Comparison of ENCODE assay signal across 22 cellular contexts in the genomic region with DNA sequence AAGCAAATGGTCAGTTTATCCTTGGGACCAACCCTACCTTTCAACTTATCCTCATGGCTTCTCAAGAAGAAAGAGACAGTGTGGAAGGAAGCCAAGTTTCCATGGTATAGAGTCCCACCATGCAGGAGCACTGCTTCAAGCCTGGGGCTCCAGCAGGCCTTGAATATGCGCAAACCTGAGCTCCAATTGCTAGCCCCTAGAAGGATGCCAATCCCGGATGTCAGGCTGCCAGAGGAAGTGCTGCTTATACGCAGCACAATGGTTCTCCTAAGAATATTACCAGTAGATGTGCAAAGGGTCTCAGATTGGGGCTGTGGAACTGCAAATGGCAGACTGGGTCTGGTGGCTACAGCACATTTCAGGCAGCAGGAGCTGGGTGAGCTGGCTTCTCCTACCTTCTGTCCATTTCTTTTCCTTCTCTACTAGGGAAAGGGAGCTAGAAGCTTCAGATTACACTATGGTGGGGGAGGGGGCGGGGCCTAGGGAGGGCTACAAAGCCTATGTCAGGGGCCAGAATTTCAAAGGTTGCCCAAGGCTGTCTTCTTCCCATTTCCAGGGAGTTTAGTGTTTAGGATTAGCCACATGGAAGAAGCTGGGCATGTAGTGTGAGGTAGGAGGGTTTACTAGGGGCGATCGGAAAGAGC. TPM values are rescaled to one million over a fixed set of nuclear protein-coding genes. Genes with fewer than 3 reads are reported as not detected.
"Had no signal": no experiment of that assay in that cellular context is flagged by ENCODE, and none has a peak within 500 bp of the region (broad histone marks: within the 10 kb centered on the region; RNA-seq: fewer than 3 reads in every experiment).

No MANE protein-coding gene starts in this region.

- H3K4me1 Mint-ChIP-seq: naive B cell; nephron; stimulated activated memory B cell treated with anti-CD40 and anti-IgM and Interleukin-4, amounts not matched to agents 10 μg/mL and 1 μg/mL and 100 μg/mL, for 72 hours had no signal

- H3K9me3 Mint-ChIP-seq: stimulated activated memory B cell treated with anti-CD40 and anti-IgM and Interleukin-4, amounts not matched to agents 10 μg/mL and 1 μg/mL and 100 μg/mL, for 72 hours; stimulated activated naive CD8-positive, alpha-beta T cell treated with anti-CD3 and anti-CD28 coated beads, Interleukin-15, Interleukin-2, amounts not matched to agents 100 ng/mL and 50 ng/mL, for 24 hours had no signal

- H3K4me3 Mint-ChIP-seq: naive B cell; nephron; stimulated activated memory B cell treated with anti-CD40 and anti-IgM and Interleukin-4, amounts not matched to agents 10 μg/mL and 1 μg/mL and 100 μg/mL, for 72 hours; stimulated activated naive CD8-positive, alpha-beta T cell treated with anti-CD3 and anti-CD28 coated beads, Interleukin-15, Interleukin-2, amounts not matched to agents 100 ng/mL and 50 ng/mL, for 24 hours had no signal

- H3K27me3 ChIP-seq: colonic mucosa, neutrophil, spleen, testis, upper lobe of right lung had no signal

- H3K27ac ChIP-seq: colonic mucosa, neutrophil, spleen, testis, tibial nerve, upper lobe of right lung had no signal

- DNase-seq: colonic mucosa; effector CD4-positive, alpha-beta T cell; foreskin melanocyte; head of caudate nucleus; hippocampal formation; left colon; naive B cell; spleen; stimulated activated CD4-positive, alpha-beta T cell treated with anti-CD3 and anti-CD28 coated beads, Interleukin-15, amount 100 ng/mL, for 24 hours; stimulated activated CD4-positive, alpha-beta T cell treated with anti-CD3 and anti-CD28 coated beads, Interleukin-1b, Interleukin-23, amount 100 ng/mL, for 48 hours; stimulated activated CD4-positive, alpha-beta T cell treated with anti-CD3 and anti-CD28 coated beads, Interleukin-4, amount 100 ng/mL, for 24 hours; upper lobe of right lung had no signal

- H3K27me3 Mint-ChIP-seq: naive B cell; stimulated activated memory B cell treated with anti-CD40 and anti-IgM and Interleukin-4, amounts not matched to agents 10 μg/mL and 1 μg/mL and 100 μg/mL, for 72 hours; stimulated activated naive CD8-positive, alpha-beta T cell treated with anti-CD3 and anti-CD28 coated beads, Interleukin-15, Interleukin-2, amounts not matched to agents 100 ng/mL and 50 ng/mL, for 24 hours had no signal

- H3K27ac Mint-ChIP-seq: naive B cell; nephron; stimulated activated memory B cell treated with anti-CD40 and anti-IgM and Interleukin-4, amounts not matched to agents 10 μg/mL and 1 μg/mL and 100 μg/mL, for 72 hours; stimulated activated naive CD8-positive, alpha-beta T cell treated with anti-CD3 and anti-CD28 coated beads, Interleukin-15, Interleukin-2, amounts not matched to agents 100 ng/mL and 50 ng/mL, for 24 hours had no signal

- H3K36me3 ChIP-seq: colonic mucosa, neutrophil, upper lobe of right lung had no signal

- H3K9me3 ChIP-seq: colonic mucosa, neutrophil, spleen, testis, tibial nerve, upper lobe of right lung had no signal

- ATAC-seq: left colon; stimulated activated memory B cell treated with anti-CD40 and anti-IgM and Interleukin-4, amounts not matched to agents 10 μg/mL and 1 μg/mL and 100 μg/mL, for 72 hours; upper lobe of right lung had no signal

- H3K4me3 ChIP-seq: colonic mucosa, lung, spleen, testis, tibial nerve, upper lobe of right lung had no signal

- H3K4me1 ChIP-seq: colonic mucosa, spleen, tibial nerve, upper lobe of right lung had no signal

RNA-seq across cellular contexts. Expression of a gene that starts 40.7 kb away (rescaled TPM):
- total RNA-seq: colonic mucosa, kidney epithelial cell, left ventricle myocardium superior, osteoblast had no signal
